In genomic region chr16:2778692-2778958, GRCh38 we compare ENCODE assay signal across 8 cellular contexts. TPM values are rescaled to one million over a fixed set of nuclear protein-coding genes. Genes with fewer than 3 reads are reported as not detected.
DNase-seq lines count a peak whose midpoint lies in the region; FAIRE-seq and TF ChIP-seq lines count a peak whose summit lies in the region.
"Had no signal": no experiment of that assay in that cellular context is flagged by ENCODE, and none has a peak within 500 bp of the region (broad histone marks: within the 10 kb centered on the region; RNA-seq: fewer than 3 reads in every experiment).

No MANE protein-coding gene starts in this region.

- DNase-seq in NB4 (ENCODE audit: low read depth) (no peak), dorsolateral prefrontal cortex (peak in 1 of 10 donors; percentile 37), smooth muscle cell (lab: John Stamatoyannopoulos, UW; ENCODE audit: unreplicated experiment) (no peak), hypothalamus (lab: John Stamatoyannopoulos, UW) (no peak), glomerular visceral epithelial cell (ENCODE audit: extremely low spot score) (no peak), kidney (no peak)
- DNase-seq: NCI-H510A had no signal

- peak overlapping the region; percentile 98 for H3K4me2 ChIP-seq in smooth muscle cell

- TF ChIP-seq POLR2A in NB4 (IDR thresholded peaks at IDR 0.05; ENCODE audit: extremely low read depth, insufficient read length): no peak

- no peak for TF ChIP-seq CTCF in NB4 (IDR thresholded peaks at IDR 0.05; ENCODE audit: low read depth, low read length)
- no peak for TF ChIP-seq CTCF in dorsolateral prefrontal cortex (IDR thresholded peaks at IDR 0.05 in 54 of 56, conservative IDR thresholded peaks at IDR 0.05 in 2 of 56; ENCODE audit: low read depth in 1 of 56, partially characterized antibody in 56 of 56)
- no peak for TF ChIP-seq CTCF in smooth muscle cell (IDR thresholded peaks at IDR 0.05; ENCODE audit: borderline replicate concordance, insufficient read depth, poor library complexity, severe bottlenecking)
- no peak for TF ChIP-seq CTCF in kidney (IDR thresholded peaks at IDR 0.05; ENCODE audit: borderline replicate concordance, extremely low read depth, insufficient read depth)

- H3K9me3 ChIP-seq in smooth muscle cell (replicated peaks; ENCODE audit: low read depth) (no peaks in the 10 kb centered on the region), kidney (ENCODE audit: control insufficient read depth in 1 of 2, low read length in 2 of 2) (no peaks in the 10 kb centered on the region)

- H3F3A ChIP-seq in smooth muscle cell (ENCODE audit: low read depth): peaks cover 15% of the 10 kb centered on the region

- H2AFZ ChIP-seq in smooth muscle cell (ENCODE audit: low read depth): no peak overlapping the region

- peak overlapping the region; percentile 100 for H3K9ac ChIP-seq in smooth muscle cell (ENCODE audit: low read depth)
- H3K9ac ChIP-seq in kidney (ENCODE audit: low read length in 2 of 2): peak overlapping the region in 1 of 2 donors; percentile 99

- peaks cover 37% of the 10 kb centered on the region for H3K79me2 ChIP-seq in smooth muscle cell (ENCODE audit: low read depth)

- FAIRE-seq in kidney (lab: Jason Lieb, UNC): no peak
- FAIRE-seq: endometrium had no signal

- peak overlapping the region in 54 of 59 donors; percentile 0 to 100 (median 100) for H3K27ac ChIP-seq in dorsolateral prefrontal cortex
- peak overlapping the region; percentile 100 for H3K27ac ChIP-seq in smooth muscle cell (ENCODE audit: low read depth)
- peak overlapping the region in 1 of 2 donors; percentile 100 for H3K27ac ChIP-seq in kidney (ENCODE audit: low read depth in 2 of 2, low read length in 2 of 2)

- H3K4me1 ChIP-seq in smooth muscle cell (ENCODE audit: low read depth) (peaks cover 15% of the 10 kb centered on the region), kidney (ENCODE audit: control insufficient read depth in 1 of 2, insufficient read depth in 1 of 2, low read depth in 1 of 2, low read length in 2 of 2) (peaks cover 7 to 23% of the 10 kb centered on the region in 2 donors)

- intact Hi-C loops in dorsolateral prefrontal cortex (cut with DNase I): loop anchor here (5.0 to 10.0 kb wide), 2 partner anchors 89 to 136 kb away; partner anchors contain the start of gene FLYWCH1 (in 1 of the 2)
- intact Hi-C loops in kidney (cut with DNase I): no loop called here

- WGBS in smooth muscle cell (ENCODE audit: low lambda C conversion rate): 97% methylated on average over 12 of the region's 12 CpGs

- no peaks in the 10 kb centered on the region for H3K27me3 ChIP-seq in dorsolateral prefrontal cortex
- H3K27me3 ChIP-seq in smooth muscle cell (ENCODE audit: low read depth): no peaks in the 10 kb centered on the region

- H4K20me1 ChIP-seq in smooth muscle cell (ENCODE audit: low read depth): peaks cover 22% of the 10 kb centered on the region

- H3K4me3 ChIP-seq in NB4 (ENCODE audit: low read depth, low read length) (peak overlapping the region; percentile 91), dorsolateral prefrontal cortex (peak overlapping the region in 52 of 59 donors; percentile 76 to 100 (median 96)), smooth muscle cell (peak overlapping the region; percentile 100), kidney (ENCODE audit: low read length in 2 of 2) (peak overlapping the region in 1 of 2 donors; percentile 89)

- H3K36me3 ChIP-seq in smooth muscle cell (ENCODE audit: low read depth): no peaks in the 10 kb centered on the region
- H3K36me3 ChIP-seq in kidney (ENCODE audit: control insufficient read depth in 1 of 2, insufficient read depth in 2 of 2, low read length in 2 of 2): peaks cover 6 to 12% of the 10 kb centered on the region in 2 donors

RNA-seq across cellular contexts. Expression of gene ELOB, which starts 1.5 kb away (rescaled TPM):
- total RNA-seq in dorsolateral prefrontal cortex (100 to 1,000 TPM; 150 to 306 (median 223) TPM), smooth muscle cell (529 and 1,090 TPM in 2 replicates), kidney (226 TPM)
- polyA plus RNA-seq in smooth muscle cell (709 and 739 TPM in 2 replicates), kidney (ENCODE audit: insufficient read depth, low read depth, low replicate concordance) (836 TPM)

RNA-seq across cellular contexts. Expression of gene PRSS33, which starts 8.7 kb away (rescaled TPM):
- total RNA-seq in dorsolateral prefrontal cortex: under 1 TPM in 2 of 120 experiments, not detected in 118; 0.29 to 0.37 TPM
- total RNA-seq in smooth muscle cell: not detected in 2 replicates
- polyA plus RNA-seq in smooth muscle cell: not detected in 2 replicates
- total RNA-seq in kidney: not detected
- polyA plus RNA-seq in kidney (ENCODE audit: insufficient read depth, low read depth, low replicate concordance): not detected

RNA-seq across cellular contexts. Expression of gene PRSS41, which starts 19.6 kb away (rescaled TPM):
- total RNA-seq in dorsolateral prefrontal cortex (not detected), smooth muscle cell (not detected in 2 replicates), kidney (not detected)
- polyA plus RNA-seq in smooth muscle cell (not detected in 2 replicates), kidney (ENCODE audit: insufficient read depth, low read depth, low replicate concordance) (not detected)

RNA-seq across cellular contexts. Expression of gene SRRM2, which starts 26.2 kb away (rescaled TPM):
- total RNA-seq in dorsolateral prefrontal cortex (100 to 1,000 TPM; 369 to 792 (median 531) TPM), smooth muscle cell (83.0 and 125 TPM in 2 replicates), kidney (621 TPM)
- polyA plus RNA-seq in smooth muscle cell (280 and 434 TPM in 2 replicates), kidney (ENCODE audit: insufficient read depth, low read depth, low replicate concordance) (386 TPM)

RNA-seq across cellular contexts. Expression of gene PRSS21, which starts 38.4 kb away (rescaled TPM):
- total RNA-seq in dorsolateral prefrontal cortex: 1 to 10 TPM in 10 of 120 experiments, under 1 TPM in 11, not detected in 99; 0.62 to 1.6 (median 0.97) TPM
- not detected in 2 replicates for total RNA-seq in smooth muscle cell
- polyA plus RNA-seq in smooth muscle cell: not detected in 2 replicates
- total RNA-seq in kidney: 0.54 TPM
- not detected for polyA plus RNA-seq in kidney (ENCODE audit: insufficient read depth, low read depth, low replicate concordance)
